ENCODE assay signal across 10 cellular contexts in the genomic region with DNA sequence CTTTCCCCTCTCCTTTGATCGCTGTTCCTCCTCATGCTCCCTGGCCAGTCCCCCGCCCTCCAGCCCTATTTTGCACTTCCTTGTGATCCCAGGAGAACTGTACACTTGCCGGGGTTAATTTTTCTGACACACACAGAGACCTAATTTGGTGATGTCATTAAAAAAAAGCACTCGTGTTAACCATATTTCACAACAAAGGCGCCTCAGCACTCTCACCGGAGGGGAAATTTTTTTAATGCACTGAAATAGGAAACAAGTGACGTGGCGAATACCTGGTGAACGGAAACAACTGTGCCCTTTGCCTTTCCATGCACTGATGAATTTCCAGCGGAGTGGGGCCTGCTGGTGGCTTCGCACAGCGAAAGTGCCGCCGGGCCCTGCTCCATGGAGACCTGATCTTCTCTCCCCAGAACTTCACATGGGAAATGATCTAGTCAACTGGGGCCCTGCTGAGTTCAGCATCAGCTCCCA. TPM values are rescaled to one million over a fixed set of nuclear protein-coding genes. Genes with fewer than 3 reads are reported as not detected.
A peak's percentile ranks its signal among the peaks of the same experiment; 100 is the strongest.
DNase-seq lines count a peak whose midpoint lies in the region; ATAC-seq, FAIRE-seq and TF ChIP-seq lines count a peak whose summit lies in the region.
"Had no signal": no experiment of that assay in that cellular context is flagged by ENCODE, and none has a peak within 500 bp of the region (broad histone marks: within the 10 kb centered on the region; RNA-seq: fewer than 3 reads in every experiment).

No MANE protein-coding gene starts in this region.

- no peak overlapping the region for H3K4ac ChIP-seq in mesenchymal stem cell (ENCODE audit: low read depth in 1 of 2, low read length in 2 of 2)

- no peak overlapping the region for H2AK5ac ChIP-seq in mesenchymal stem cell (ENCODE audit: low read length, severe bottlenecking)

- H4K8ac ChIP-seq in mesenchymal stem cell (ENCODE audit: low read length): no peak overlapping the region

- H4K91ac ChIP-seq in mesenchymal stem cell (ENCODE audit: low read length): no peak overlapping the region

- peaks cover 9% of the 10 kb centered on the region for H3K36me3 Mint-ChIP-seq in stimulated activated effector memory CD8-positive, alpha-beta T cell treated with anti-CD3 and anti-CD28 coated beads, Interleukin-12 subunit alpha, Interleukin-12 subunit beta, amount 100 ng/mL, for 72 hours

- no peak overlapping the region for H3K14ac ChIP-seq in mesenchymal stem cell (ENCODE audit: low read length in 2 of 2)

- H3K27me3 ChIP-seq in mesenchymal stem cell (ENCODE audit: control insufficient read depth in 1 of 2, insufficient read depth in 1 of 2, low read length in 2 of 2): peaks cover 9 to 29% of the 10 kb centered on the region in 2 experiments

- peak overlapping the region; percentile 71 for H3K4me3 Mint-ChIP-seq in stimulated activated effector memory CD8-positive, alpha-beta T cell treated with anti-CD3 and anti-CD28 coated beads, Interleukin-12 subunit alpha, Interleukin-12 subunit beta, amount 100 ng/mL, for 72 hours

- H3K27ac ChIP-seq in kidney (ENCODE audit: low read depth in 2 of 2, low read length in 2 of 2): no peak overlapping the region
- H3K27ac ChIP-seq in mesenchymal stem cell (ENCODE audit: low read length, poor library complexity, severe bottlenecking): no peak overlapping the region

- no peak overlapping the region for H2AFZ ChIP-seq in mesenchymal stem cell (ENCODE audit: low read depth, low read length)

- H2BK5ac ChIP-seq in mesenchymal stem cell (ENCODE audit: low read depth, low read length, poor library complexity, severe bottlenecking): no peak overlapping the region

- TF ChIP-seq CTCF in kidney (IDR thresholded peaks at IDR 0.05; ENCODE audit: borderline replicate concordance, extremely low read depth, insufficient read depth): no peak
- TF ChIP-seq CTCF in omental fat pad (IDR thresholded peaks at IDR 0.05): no peak

- no peaks in the 10 kb centered on the region for H3K79me1 ChIP-seq in mesenchymal stem cell (replicated peaks; ENCODE audit: low read length, poor library complexity, severe bottlenecking)

- no peak overlapping the region for H3K9ac ChIP-seq in kidney (ENCODE audit: low read length in 2 of 2)
- H3K9ac ChIP-seq in mesenchymal stem cell (ENCODE audit: low read length): no peak overlapping the region

- peak; percentile 47 for ATAC-seq in HG03097 (IDR thresholded peaks at IDR 0.05; ENCODE audit: low FRiP score, unreplicated experiment)
- peak; percentile 75 for ATAC-seq in stimulated activated effector memory CD8-positive, alpha-beta T cell treated with anti-CD3 and anti-CD28 coated beads, Interleukin-12 subunit alpha, Interleukin-12 subunit beta, amount 100 ng/mL, for 72 hours
- ATAC-seq in omental fat pad (ENCODE audit: low FRiP score): no peak
- ATAC-seq in GM19328 (IDR thresholded peaks at IDR 0.05; ENCODE audit: unreplicated experiment): no peak

- no peaks in the 10 kb centered on the region for H3K9me3 ChIP-seq in kidney (ENCODE audit: control insufficient read depth in 1 of 2, low read length in 2 of 2)
- H3K9me3 ChIP-seq in mesenchymal stem cell (ENCODE audit: control insufficient read depth, low read length): no peaks in the 10 kb centered on the region

- peaks cover 0 to 2% of the 10 kb centered on the region in 2 donors for H3K4me1 ChIP-seq in kidney (ENCODE audit: control insufficient read depth in 1 of 2, insufficient read depth in 1 of 2, low read depth in 1 of 2, low read length in 2 of 2)
- H3K4me1 ChIP-seq in mesenchymal stem cell (ENCODE audit: control insufficient read depth, insufficient read depth, low read depth, low read length): no peaks in the 10 kb centered on the region

- H3K36me3 ChIP-seq in kidney (ENCODE audit: control insufficient read depth in 1 of 2, insufficient read depth in 2 of 2, low read length in 2 of 2) (no peaks in the 10 kb centered on the region), mesenchymal stem cell (ENCODE audit: control insufficient read depth in 1 of 2, insufficient read depth in 2 of 2, low read depth in 1 of 2, low read length in 2 of 2) (no peaks in the 10 kb centered on the region)

- H3K27ac Mint-ChIP-seq in stimulated activated effector memory CD8-positive, alpha-beta T cell treated with anti-CD3 and anti-CD28 coated beads, Interleukin-12 subunit alpha, Interleukin-12 subunit beta, amount 100 ng/mL, for 72 hours: peak overlapping the region; percentile 91

- H3K4me2 ChIP-seq in mesenchymal stem cell (ENCODE audit: low read length, poor library complexity, severe bottlenecking): no peak overlapping the region

- H2BK120ac ChIP-seq in mesenchymal stem cell (ENCODE audit: low read depth, low read length): no peak overlapping the region

- H2BK12ac ChIP-seq in mesenchymal stem cell (ENCODE audit: low read length in 2 of 2): no peak overlapping the region

- DNase-seq in activated CD8-positive, alpha-beta memory T cell treated with anti-CD3 and anti-CD28 coated beads for 24 hours: peak; percentile 83
- DNase-seq in kidney (peak; percentile 80), omental fat pad (ENCODE audit: low spot score) (no peak), NCI-H82 (lab: John Stamatoyannopoulos, UW) (no peak), mesenchymal stem cell (no peak)
- DNase-seq in stimulated activated effector memory CD8-positive, alpha-beta T cell treated with anti-CD3 and anti-CD28 coated beads, Interleukin-12 subunit alpha, Interleukin-12 subunit beta, amount 100 ng/mL, for 72 hours (ENCODE audit: low spot score in 2 of 2): peak in 1 of 2 donors; percentile 74
- DNase-seq: caudate nucleus had no signal

- H3K23ac ChIP-seq in mesenchymal stem cell (ENCODE audit: low read length in 2 of 2): no peak overlapping the region

- intact Hi-C loops in kidney (cut with DNase I): no loop called here

- H2BK15ac ChIP-seq in mesenchymal stem cell (ENCODE audit: low read depth, poor library complexity, severe bottlenecking): no peak overlapping the region

- WGBS in mesenchymal stem cell: 94% methylated on average over 14 of the region's 14 CpGs

- peaks cover 82% of the 10 kb centered on the region for H3K4me1 Mint-ChIP-seq in stimulated activated effector memory CD8-positive, alpha-beta T cell treated with anti-CD3 and anti-CD28 coated beads, Interleukin-12 subunit alpha, Interleukin-12 subunit beta, amount 100 ng/mL, for 72 hours

- H3K4me3 ChIP-seq in kidney (ENCODE audit: low read length in 2 of 2) (no peak overlapping the region), mesenchymal stem cell (ENCODE audit: insufficient read depth in 1 of 2, low read depth in 1 of 2, low read length in 2 of 2) (no peak overlapping the region)
- H3K4me3 ChIP-seq: lung had no signal

- H3K18ac ChIP-seq in mesenchymal stem cell (ENCODE audit: low read depth in 1 of 2, low read length in 2 of 2): no peak overlapping the region

- no peaks in the 10 kb centered on the region for H3K9me3 Mint-ChIP-seq in stimulated activated effector memory CD8-positive, alpha-beta T cell treated with anti-CD3 and anti-CD28 coated beads, Interleukin-12 subunit alpha, Interleukin-12 subunit beta, amount 100 ng/mL, for 72 hours

- FAIRE-seq in kidney (lab: Jason Lieb, UNC): no peak

RNA-seq across cellular contexts. Expression of gene TAGAP, which starts 53.9 kb away (rescaled TPM):
- 8.8 TPM for total RNA-seq in kidney
- polyA plus RNA-seq in kidney (ENCODE audit: insufficient read depth, low read depth, low replicate concordance): 0.45 TPM
- total RNA-seq in omental fat pad: 1 to 10 TPM; 3.1 to 5.7 (median 4.8) TPM
- polyA plus RNA-seq in mesenchymal stem cell (2013, experiment 1 of 2): 0.03 TPM
- polyA plus RNA-seq in mesenchymal stem cell (2013, experiment 2 of 2): not detected

Comparison
In these comparisons a context has a peak if more than half of its experiments do, and no peak if none do; other contexts are left out.
1. ATAC-seq: peak in HG03097 (single experiment) and stimulated activated effector memory CD8-positive, alpha-beta T cell treated with anti-CD3 and anti-CD28 coated beads, Interleukin-12 subunit alpha, Interleukin-12 subunit beta, amount 100 ng/mL, for 72 hours (single experiment); none in omental fat pad (single experiment) and GM19328 (single experiment).
2. DNase-seq: peak in activated CD8-positive, alpha-beta memory T cell treated with anti-CD3 and anti-CD28 coated beads for 24 hours (single experiment) and kidney (single experiment); none in omental fat pad (single experiment), NCI-H82 (single experiment) and mesenchymal stem cell (single experiment).